Comparison of ENCODE assay signal across 12 cellular contexts in the genomic region with DNA sequence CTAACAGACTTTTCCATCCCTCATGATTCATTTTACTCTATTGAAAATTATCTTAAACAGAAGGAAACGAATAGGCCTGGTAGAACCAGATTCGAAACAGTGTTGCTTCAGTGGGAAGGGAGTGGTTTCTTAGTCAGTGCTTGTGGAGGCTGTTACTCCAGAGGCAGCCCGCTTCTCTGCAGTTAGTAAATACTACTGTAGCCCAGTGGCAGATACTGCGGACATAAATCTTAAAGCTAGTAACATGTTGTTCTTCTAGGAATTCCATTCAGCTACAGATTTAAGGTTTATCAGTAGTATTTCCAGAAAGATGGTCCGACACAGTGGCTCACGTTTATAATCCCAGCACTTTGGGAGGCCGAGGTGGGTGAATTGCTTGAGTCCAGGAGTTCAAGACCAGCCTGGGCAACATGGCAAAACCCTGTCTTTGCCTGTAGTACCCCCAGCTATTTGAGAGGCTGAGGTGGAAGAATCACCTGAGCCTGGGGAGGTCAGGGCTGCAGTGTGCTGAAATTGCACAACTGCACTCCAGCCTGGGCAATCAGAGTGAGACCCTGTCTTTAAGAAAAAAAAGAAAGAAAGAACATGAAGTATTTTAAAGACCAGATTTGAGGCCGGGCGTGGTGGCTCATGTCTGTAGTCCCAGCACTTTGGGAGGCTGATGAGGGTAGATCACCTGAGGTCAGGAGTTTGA. TPM values are rescaled to one million over a fixed set of nuclear protein-coding genes. Genes with fewer than 3 reads are reported as not detected.
DNase-seq lines count a peak whose midpoint lies in the region; ATAC-seq, FAIRE-seq and TF ChIP-seq lines count a peak whose summit lies in the region.
"Had no signal": no experiment of that assay in that cellular context is flagged by ENCODE, and none has a peak within 500 bp of the region (broad histone marks: within the 10 kb centered on the region; RNA-seq: fewer than 3 reads in every experiment).

No MANE protein-coding gene starts in this region.

- no peaks in the 10 kb centered on the region for H3F3A ChIP-seq in MM.1S (ENCODE audit: insufficient read depth, low read length)

- peak overlapping the region; percentile 59 for H3K27ac Mint-ChIP-seq in activated naive CD4-positive, alpha-beta T cell treated with anti-CD3 and anti-CD28 coated beads, Interleukin-2, amount 50 U/mL, for 24 hours
- no peak overlapping the region for H3K27ac Mint-ChIP-seq in activated naive CD4-positive, alpha-beta T cell treated with anti-CD3 and anti-CD28 coated beads for 36 hours
- H3K27ac Mint-ChIP-seq in naive thymus-derived CD8-positive, alpha-beta T cell: peak overlapping the region in 2 of 10 donors; percentile 40 to 41
- H3K27ac Mint-ChIP-seq: activated T-helper 1 cell treated with anti-CD3 and anti-CD28 coated beads, Interleukin-12 subunit alpha, Interleukin-12 subunit beta, Interleukin-2, Interleukin-4 antibody, amounts not matched to agents 30 ng/mL and 10 ng/mL and 1 ng/mL, durations not matched to agents 14 hours and 24 hours and 36 hours had no signal

- H3K9ac ChIP-seq in liver (ENCODE audit: low read depth in 1 of 2, low read length in 2 of 2) (no peak overlapping the region), MM.1S (ENCODE audit: low read length) (no peak overlapping the region)

- peaks cover 16 to 44% (median 38%) of the 10 kb centered on the region in 4 donors for H3K4me1 ChIP-seq in liver (ENCODE audit: control insufficient read depth in 4 of 4, insufficient read depth in 4 of 4, low read length in 3 of 4)
- peaks cover 15 to 55% (median 37%) of the 10 kb centered on the region in 4 donors for H3K4me1 ChIP-seq in transverse colon
- H3K4me1 ChIP-seq in MM.1S (ENCODE audit: low read length): no peaks in the 10 kb centered on the region

- intact Hi-C loops in activated naive CD4-positive, alpha-beta T cell treated with anti-CD3 and anti-CD28 coated beads for 36 hours (cut with micrococcal nuclease): no loop called here
- intact Hi-C loops in transverse colon (cut with DNase I; ENCODE audit: low total_unique reads): no loop called here
- intact Hi-C loops in lower leg skin (cut with DNase I; ENCODE audit: low total_unique reads): no loop called here

- no peaks in the 10 kb centered on the region for H3K9me3 Mint-ChIP-seq in activated naive CD4-positive, alpha-beta T cell treated with anti-CD3 and anti-CD28 coated beads, Interleukin-2, amount 50 U/mL, for 24 hours
- H3K9me3 Mint-ChIP-seq in activated naive CD4-positive, alpha-beta T cell treated with anti-CD3 and anti-CD28 coated beads for 36 hours: no peaks in the 10 kb centered on the region
- H3K9me3 Mint-ChIP-seq in naive thymus-derived CD8-positive, alpha-beta T cell: no peaks in the 10 kb centered on the region
- H3K9me3 Mint-ChIP-seq: activated T-helper 1 cell treated with anti-CD3 and anti-CD28 coated beads, Interleukin-12 subunit alpha, Interleukin-12 subunit beta, Interleukin-2, Interleukin-4 antibody, amounts not matched to agents 30 ng/mL and 10 ng/mL and 1 ng/mL, durations not matched to agents 14 hours and 24 hours and 36 hours had no signal

- TF ChIP-seq RAD21 in liver (IDR thresholded peaks at IDR 0.05): no peak

- peaks cover 16% of the 10 kb centered on the region for H3K36me3 Mint-ChIP-seq in activated naive CD4-positive, alpha-beta T cell treated with anti-CD3 and anti-CD28 coated beads, Interleukin-2, amount 50 U/mL, for 24 hours
- peaks cover 8% of the 10 kb centered on the region for H3K36me3 Mint-ChIP-seq in activated naive CD4-positive, alpha-beta T cell treated with anti-CD3 and anti-CD28 coated beads for 36 hours (ENCODE audit: low read depth)
- H3K36me3 Mint-ChIP-seq in naive thymus-derived CD8-positive, alpha-beta T cell: peaks cover 0 to 15% (median 6%) of the 10 kb centered on the region in 3 donors

- H3K36me3 ChIP-seq in bronchial epithelial cell (ENCODE audit: control insufficient read depth, insufficient read depth, low read length) (no peaks in the 10 kb centered on the region), liver (ENCODE audit: control insufficient read depth in 4 of 4, insufficient read depth in 3 of 4, low read depth in 1 of 4, low read length in 3 of 4) (no peaks in the 10 kb centered on the region), transverse colon (no peaks in the 10 kb centered on the region), MM.1S (replicated peaks; ENCODE audit: insufficient read depth, low read length) (0 out of 2 replicates have a peak, but pooled peaks cover 3% of the 10 kb centered on the region)

- H3K9me3 ChIP-seq in liver (ENCODE audit: control insufficient read depth in 4 of 4, low read length in 3 of 4) (no peaks in the 10 kb centered on the region), transverse colon (no peaks in the 10 kb centered on the region), MM.1S (replicated peaks; ENCODE audit: insufficient read depth, low read length) (no peaks in the 10 kb centered on the region)

- no peak overlapping the region for H3K4me3 ChIP-seq in bronchial epithelial cell (ENCODE audit: low read depth, low read length)
- no peak overlapping the region for H3K4me3 ChIP-seq in liver (ENCODE audit: low read depth in 1 of 3, low read length in 3 of 3)
- H3K4me3 ChIP-seq in transverse colon: no peak overlapping the region
- no peak overlapping the region for H3K4me3 ChIP-seq in lower leg skin (ENCODE audit: low read depth, poor library complexity, severe bottlenecking)
- no peak overlapping the region for H3K4me3 ChIP-seq in MM.1S (ENCODE audit: low read length)

- no peaks in the 10 kb centered on the region for H4K20me1 ChIP-seq in MM.1S (ENCODE audit: insufficient read depth, low read length)

- H3K4me1 Mint-ChIP-seq in activated naive CD4-positive, alpha-beta T cell treated with anti-CD3 and anti-CD28 coated beads, Interleukin-2, amount 50 U/mL, for 24 hours: peaks cover 56% of the 10 kb centered on the region
- H3K4me1 Mint-ChIP-seq in activated naive CD4-positive, alpha-beta T cell treated with anti-CD3 and anti-CD28 coated beads for 36 hours (ENCODE audit: low read depth): peaks cover 64% of the 10 kb centered on the region
- peaks cover 23 to 66% (median 58%) of the 10 kb centered on the region in 4 donors for H3K4me1 Mint-ChIP-seq in naive thymus-derived CD8-positive, alpha-beta T cell

- in situ Hi-C loops in transverse colon (cut with MboI; ENCODE audit: low pct_ligation_motif_present in 1 of 4, low pct_unique_long_range_greater_than_20kb in 1 of 4, low sequenced_read_pairs in 3 of 4): loop anchor here in 1 of 4 donors (25.0 kb wide), 1 partner anchor 88 kb away; no protein-coding TSS in a partner anchor

- no peak for TF ChIP-seq EP300 in transverse colon (IDR thresholded peaks at IDR 0.05; ENCODE audit: low read depth)

- POLR2A ChIA-PET in naive thymus-derived CD8-positive, alpha-beta T cell (lab: Charles Lee): no interaction called here

- H3K79me2 ChIP-seq in MM.1S (ENCODE audit: low read length): peaks cover 30% of the 10 kb centered on the region

- WGBS in liver: 63% methylated on average over 9 of the region's 9 CpGs
- WGBS in transverse colon (ENCODE audit: low coverage in 1 of 2), 2 donors: 59 to 60% methylated on average over 3 to 9 of the region's 9 CpGs
- WGBS in lower leg skin, 2 donors: 55 to 62% methylated on average over 9 of the region's 9 CpGs

- FAIRE-seq in bronchial epithelial cell (lab: Jason Lieb, UNC): no peak

- no peak for DNase-seq in activated naive CD4-positive, alpha-beta T cell treated with anti-CD3 and anti-CD28 coated beads for 36 hours
- DNase-seq in bronchial epithelial cell (ENCODE audit: low read depth): peak; percentile 78
- DNase-seq in transverse colon: peak; percentile 53
- no peak for DNase-seq in naive thymus-derived CD8-positive, alpha-beta T cell
- no peak for DNase-seq in lower leg skin (ENCODE audit: low spot score in 2 of 2)
- no peak for DNase-seq in MM.1S
- DNase-seq: central memory CD4-positive, alpha-beta T cell; glutamatergic neuron; NCI-H2029 treated with DMSO at 0.1 percent for 48 hours had no signal

- no peaks in the 10 kb centered on the region for H3K27me3 ChIP-seq in bronchial epithelial cell (ENCODE audit: control insufficient read depth, insufficient read depth, low read length)
- H3K27me3 ChIP-seq in liver (ENCODE audit: control insufficient read depth in 4 of 4, insufficient read depth in 4 of 4, low read length in 3 of 4): no peaks in the 10 kb centered on the region
- no peaks in the 10 kb centered on the region for H3K27me3 ChIP-seq in transverse colon
- H3K27me3 ChIP-seq in MM.1S (replicated peaks; ENCODE audit: insufficient read depth, low read length): no peaks in the 10 kb centered on the region

- no peak overlapping the region for H3K4me2 ChIP-seq in MM.1S (ENCODE audit: low read depth, low read length)

- H3K9me2 ChIP-seq in MM.1S (replicated peaks; ENCODE audit: insufficient read depth, low read length): no peaks in the 10 kb centered on the region

- no peak overlapping the region for H2AFZ ChIP-seq in MM.1S (ENCODE audit: low read length)

- TF ChIP-seq POLR2A in transverse colon (IDR thresholded peaks at IDR 0.05) (no peak), lower leg skin (IDR thresholded peaks at IDR 0.05) (no peak)

- H3K27ac ChIP-seq in liver (ENCODE audit: low read depth in 1 of 2, low read length in 2 of 2): peak overlapping the region; percentile 0 to 52
- peak overlapping the region; percentile 70 to 84 (median 78) for H3K27ac ChIP-seq in transverse colon
- H3K27ac ChIP-seq in MM.1S (ENCODE audit: low read length): no peak overlapping the region

- no peak for TF ChIP-seq CTCF in bronchial epithelial cell (IDR thresholded peaks at IDR 0.05; ENCODE audit: insufficient read depth, low read length, severe bottlenecking)
- no peak for TF ChIP-seq CTCF in liver (IDR thresholded peaks at IDR 0.05; ENCODE audit: low read depth, low read length, missing input control)
- TF ChIP-seq CTCF in transverse colon (IDR thresholded peaks at IDR 0.05): no peak
- no peak for TF ChIP-seq CTCF in lower leg skin (IDR thresholded peaks at IDR 0.05)
- TF ChIP-seq CTCF in MM.1S (IDR thresholded peaks at IDR 0.05; ENCODE audit: low read length): no peak

- CTCF ChIA-PET in activated naive CD4-positive, alpha-beta T cell treated with anti-CD3 and anti-CD28 coated beads for 36 hours (lab: Charles Lee): interaction anchor here (0.6 to 1.2 kb wide), 3 partner anchors 12 to 214 kb away, joined by 3 to 4 read pairs (median 3); no protein-coding TSS in a partner anchor

- no peak for ATAC-seq in naive thymus-derived CD8-positive, alpha-beta T cell

- no peak overlapping the region for H3K4me3 Mint-ChIP-seq in activated naive CD4-positive, alpha-beta T cell treated with anti-CD3 and anti-CD28 coated beads, Interleukin-2, amount 50 U/mL, for 24 hours
- H3K4me3 Mint-ChIP-seq in activated naive CD4-positive, alpha-beta T cell treated with anti-CD3 and anti-CD28 coated beads for 36 hours: no peak overlapping the region
- no peak overlapping the region for H3K4me3 Mint-ChIP-seq in naive thymus-derived CD8-positive, alpha-beta T cell
- H3K4me3 Mint-ChIP-seq: activated T-helper 1 cell treated with anti-CD3 and anti-CD28 coated beads, Interleukin-12 subunit alpha, Interleukin-12 subunit beta, Interleukin-2, Interleukin-4 antibody, amounts not matched to agents 30 ng/mL and 10 ng/mL and 1 ng/mL, durations not matched to agents 14 hours and 24 hours and 36 hours had no signal

- H3K27me3 Mint-ChIP-seq in activated naive CD4-positive, alpha-beta T cell treated with anti-CD3 and anti-CD28 coated beads, Interleukin-2, amount 50 U/mL, for 24 hours: no peaks in the 10 kb centered on the region
- H3K27me3 Mint-ChIP-seq in activated naive CD4-positive, alpha-beta T cell treated with anti-CD3 and anti-CD28 coated beads for 36 hours (ENCODE audit: low read depth): no peaks in the 10 kb centered on the region
- no peaks in the 10 kb centered on the region for H3K27me3 Mint-ChIP-seq in naive thymus-derived CD8-positive, alpha-beta T cell

RNA-seq across cellular contexts. Expression of a gene that starts 45.9 kb away (rescaled TPM):
- total RNA-seq in activated naive CD4-positive, alpha-beta T cell treated with anti-CD3 and anti-CD28 coated beads for 36 hours: 10 to 100 TPM; 27.8 to 28.2 TPM
- total RNA-seq in bronchial epithelial cell (21.1 and 25.5 TPM in 2 replicates), liver (10 to 100 TPM; 19.0 to 30.7 TPM), transverse colon (100 to 1,000 TPM in 1 of 4 donors, 10 to 100 TPM in 3; 40.0 to 129 (median 57.9) TPM), lower leg skin (100 to 1,000 TPM in 1 of 4 donors, 10 to 100 TPM in 3; 56.9 to 104 (median 68.6) TPM)
- 1 to 10 TPM; 4.8 to 8.5 TPM for polyA plus RNA-seq in liver
- 10 to 100 TPM; 28.6 to 31.5 TPM for total RNA-seq in naive thymus-derived CD8-positive, alpha-beta T cell
- polyA plus RNA-seq in naive thymus-derived CD8-positive, alpha-beta T cell: 10 to 100 TPM in 1 of 3 donors, 1 to 10 TPM in 2; 6.2 to 13.5 (median 9.4) TPM

Comparison
In these comparisons a context has a peak if more than half of its experiments do, and no peak if none do; other contexts are left out.
1. DNase-seq: peak in bronchial epithelial cell (single experiment) and transverse colon (single experiment); none in activated naive CD4-positive, alpha-beta T cell treated with anti-CD3 and anti-CD28 coated beads for 36 hours (single experiment), naive thymus-derived CD8-positive, alpha-beta T cell (0 of 10), lower leg skin (0 of 2) and MM.1S (single experiment).